10 cellular contexts compared by ENCODE assay signal in the genomic region with DNA sequence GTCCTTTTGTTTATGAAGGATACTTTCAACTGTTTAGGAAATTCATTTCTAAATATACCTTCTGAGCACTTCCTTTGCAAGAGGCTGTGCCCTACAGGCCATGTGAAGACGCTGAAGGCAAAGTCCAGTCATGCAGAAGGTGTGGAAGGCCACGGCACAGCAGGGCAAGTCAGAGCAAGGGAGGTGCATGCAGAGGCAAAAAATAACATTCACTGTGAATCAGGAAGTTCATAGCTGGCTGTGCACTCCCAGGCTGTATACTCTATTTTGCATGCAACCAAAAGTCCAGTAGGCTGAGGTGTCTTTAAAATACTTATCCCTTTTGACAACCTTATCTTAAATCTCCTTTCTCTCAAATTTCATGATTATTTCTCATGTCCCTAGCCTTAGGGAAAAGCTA. TPM values are rescaled to one million over a fixed set of nuclear protein-coding genes. Genes with fewer than 3 reads are reported as not detected.
DNase-seq lines count a peak whose midpoint lies in the region; TF ChIP-seq lines count a peak whose summit lies in the region.
"Had no signal": no experiment of that assay in that cellular context is flagged by ENCODE, and none has a peak within 500 bp of the region (broad histone marks: within the 10 kb centered on the region; RNA-seq: fewer than 3 reads in every experiment).

No MANE protein-coding gene starts in this region.

- H3K27me3 Mint-ChIP-seq in activated CD4-positive, alpha-beta T cell treated with anti-CD3 and anti-CD28 coated beads, Interleukin-2, amount 10 ng/mL, durations not matched to agents 24 days and 14 days = no peaks in the 10 kb centered on the region

- no peaks in the 10 kb centered on the region for H3K9me3 ChIP-seq in esophagus squamous epithelium
- H3K9me3 ChIP-seq in neuronal stem cell (replicated peaks in 1 of 2; ENCODE audit: control insufficient read depth in 2 of 2, insufficient read depth in 1 of 2, low read depth in 1 of 2, low read length in 2 of 2) = no peaks in the 10 kb centered on the region
- H3K9me3 ChIP-seq: Caco-2, SJSA1 had no signal

- no peak overlapping the region for H2BK5ac ChIP-seq in neuronal stem cell (ENCODE audit: low read length)

- no peak for TF ChIP-seq CTCF in RWPE1 (conservative IDR thresholded peaks at IDR 0.05; ENCODE audit: low read depth)
- TF ChIP-seq CTCF in esophagus squamous epithelium (IDR thresholded peaks at IDR 0.05) = peak in 3 of 6 experiments; percentile 11 to 41 (median 14)

- no peaks in the 10 kb centered on the region for H3K79me1 ChIP-seq in neuronal stem cell (ENCODE audit: low read depth, low read length)

- H3K4me3 Mint-ChIP-seq in activated CD4-positive, alpha-beta T cell treated with anti-CD3 and anti-CD28 coated beads, Interleukin-2, amount 10 ng/mL, durations not matched to agents 24 days and 14 days = peak overlapping the region; percentile 21

- H3K14ac ChIP-seq in neuronal stem cell (ENCODE audit: low read length) = no peak overlapping the region

- no peak overlapping the region for H3K4ac ChIP-seq in neuronal stem cell (ENCODE audit: low read length)

- H4K91ac ChIP-seq in neuronal stem cell (ENCODE audit: low read depth, low read length, poor library complexity) = no peak overlapping the region

- H3K36me3 Mint-ChIP-seq in activated CD4-positive, alpha-beta T cell treated with anti-CD3 and anti-CD28 coated beads, Interleukin-2, amount 10 ng/mL, durations not matched to agents 24 days and 14 days (ENCODE audit: low read depth) = peaks cover 1% of the 10 kb centered on the region

- H3K9ac ChIP-seq in neuronal stem cell (ENCODE audit: low read depth, low read length, poor library complexity) = no peak overlapping the region

- DNase-seq in activated CD4-positive, alpha-beta T cell treated with anti-CD3 and anti-CD28 coated beads, Interleukin-2, amount 10 ng/mL, durations not matched to agents 24 days and 14 days = peak; percentile 67
- no peak for DNase-seq in activated CD4-positive, alpha-beta T cell treated with anti-CD3 and anti-CD28 coated beads, Interleukin-2, amount 50 U/mL, for 1 hour
- DNase-seq in RWPE1 (ENCODE audit: low spot score) (peak; percentile 69), esophagus squamous epithelium (lab: John Stamatoyannopoulos, UW) (no peak), retina (peak; percentile 29), 8988T (no peak), NCI-H345 (lab: John Stamatoyannopoulos, UW) (no peak), neuronal stem cell (ENCODE audit: low spot score) (no peak)

- no peak overlapping the region for H3K4me2 ChIP-seq in neuronal stem cell (ENCODE audit: insufficient read depth, low read length, poor library complexity, severe bottlenecking)

- H3K36me3 ChIP-seq in esophagus squamous epithelium (peaks cover 0 to 7% (median 0%) of the 10 kb centered on the region in 3 donors), neuronal stem cell (replicated peaks in 1 of 2; ENCODE audit: control insufficient read depth in 2 of 2, insufficient read depth in 2 of 2, low read length in 2 of 2) (peaks cover 0 to 12% of the 10 kb centered on the region in 2 donors)

- no peak overlapping the region for H3K18ac ChIP-seq in neuronal stem cell (ENCODE audit: low read length)

- H3K27ac ChIP-seq in RWPE1 (peak overlapping the region; percentile 75), esophagus squamous epithelium (peak overlapping the region; percentile 31 to 81 (median 74)), neuronal stem cell (replicated peaks; ENCODE audit: low read length) (no peak overlapping the region)
- H3K27ac ChIP-seq: SJSA1 had no signal

- no peak overlapping the region for H2BK12ac ChIP-seq in neuronal stem cell (ENCODE audit: low read length)

- H3K4me1 Mint-ChIP-seq in activated CD4-positive, alpha-beta T cell treated with anti-CD3 and anti-CD28 coated beads, Interleukin-2, amount 10 ng/mL, durations not matched to agents 24 days and 14 days = peaks cover 57% of the 10 kb centered on the region

- no peaks in the 10 kb centered on the region for H3K9me3 Mint-ChIP-seq in activated CD4-positive, alpha-beta T cell treated with anti-CD3 and anti-CD28 coated beads, Interleukin-2, amount 10 ng/mL, durations not matched to agents 24 days and 14 days

- no peak overlapping the region for H2BK15ac ChIP-seq in neuronal stem cell (ENCODE audit: low read length)

- peaks cover 35 to 81% (median 43%) of the 10 kb centered on the region in 3 donors for H3K4me1 ChIP-seq in esophagus squamous epithelium
- peaks cover 5 to 14% of the 10 kb centered on the region in 2 donors for H3K4me1 ChIP-seq in neuronal stem cell (ENCODE audit: control insufficient read depth in 2 of 2, insufficient read depth in 1 of 2, low read depth in 1 of 2, low read length in 2 of 2)
- H3K4me1 ChIP-seq: Caco-2 had no signal

- TF ChIP-seq POLR2A in esophagus squamous epithelium (IDR thresholded peaks at IDR 0.05) = no peak

- H3K27me3 ChIP-seq in esophagus squamous epithelium (no peaks in the 10 kb centered on the region), neuronal stem cell (ENCODE audit: control insufficient read depth in 3 of 3, insufficient read depth in 3 of 3, low read depth in 1 of 3, low read length in 3 of 3) (no peaks in the 10 kb centered on the region)
- H3K27me3 ChIP-seq: SJSA1 had no signal

- intact Hi-C loops in activated CD4-positive, alpha-beta T cell treated with anti-CD3 and anti-CD28 coated beads, Interleukin-2, amount 10 ng/mL, durations not matched to agents 24 days and 14 days (cut with micrococcal nuclease) = no loop called here
- intact Hi-C loops in esophagus squamous epithelium (cut with DNase I) = no loop called here

- POLR2A ChIA-PET in RWPE1 (lab: Yijun Ruan, JAX; ENCODE audit: low non-redundant PET) = no interaction called here

- no peak overlapping the region for H2AFZ ChIP-seq in neuronal stem cell (ENCODE audit: low read length)

- H2BK120ac ChIP-seq in neuronal stem cell (ENCODE audit: low read depth, low read length) = no peak overlapping the region

- no peak overlapping the region for H2AK5ac ChIP-seq in neuronal stem cell (ENCODE audit: low read depth, low read length)

- no peak overlapping the region for H3K4me3 ChIP-seq in esophagus squamous epithelium
- H3K4me3 ChIP-seq in neuronal stem cell (ENCODE audit: low read length in 2 of 2) = no peak overlapping the region
- H3K4me3 ChIP-seq: SJSA1 had no signal

- no peak overlapping the region for H3K23ac ChIP-seq in neuronal stem cell (ENCODE audit: low read depth, low read length, poor library complexity)

- H3K27ac Mint-ChIP-seq in activated CD4-positive, alpha-beta T cell treated with anti-CD3 and anti-CD28 coated beads, Interleukin-2, amount 10 ng/mL, durations not matched to agents 24 days and 14 days = no peak overlapping the region

- 0 to 2% methylated on average over 2 of the region's 2 CpGs for WGBS in esophagus squamous epithelium, 2 donors
- no CpG with 5 or more reads among the region's 2 CpGs for WGBS in neuronal stem cell (ENCODE audit: extremely low coverage in 2 of 2, insufficient read length in 2 of 2, insufficient replicate concordance in 1 of 2), 2 donors

- no peak overlapping the region for H4K8ac ChIP-seq in neuronal stem cell (ENCODE audit: low read depth, low read length)

- CTCF ChIA-PET in RWPE1 (lab: Yijun Ruan, JAX) = interaction anchor here (0.6 kb wide), 1 partner anchor 201 kb away, joined by 7 read pairs; no protein-coding TSS in a partner anchor

RNA-seq across cellular contexts. Expression of gene GNAQ, which starts 50.3 kb away (rescaled TPM):
- total RNA-seq in activated CD4-positive, alpha-beta T cell treated with anti-CD3 and anti-CD28 coated beads, Interleukin-2, amount 10 ng/mL, durations not matched to agents 24 days and 14 days = 22.7 and 26.3 TPM in 2 replicates
- 10 to 100 TPM; 18.1 to 35.1 (median 24.0) TPM for total RNA-seq in esophagus squamous epithelium
- 32.3 TPM for polyA plus RNA-seq in neuronal stem cell (2013, experiment 1 of 2)
- 34.2 TPM for polyA plus RNA-seq in neuronal stem cell (2013, experiment 2 of 2)

Comparison
In these comparisons a context has a peak if more than half of its experiments do, and no peak if none do; other contexts are left out.
1. DNase-seq: peak in activated CD4-positive, alpha-beta T cell treated with anti-CD3 and anti-CD28 coated beads, Interleukin-2, amount 10 ng/mL, durations not matched to agents 24 days and 14 days (single experiment), RWPE1 (single experiment) and retina (single experiment); none in activated CD4-positive, alpha-beta T cell treated with anti-CD3 and anti-CD28 coated beads, Interleukin-2, amount 50 U/mL, for 1 hour (single experiment), esophagus squamous epithelium (single experiment), 8988T (single experiment), NCI-H345 (single experiment) and neuronal stem cell (single experiment).